Comparison of ENCODE assay signal across 26 cellular contexts in genomic region chr4:2049381-2049780, GRCh38. TPM values are rescaled to one million over a fixed set of nuclear protein-coding genes. Genes with fewer than 3 reads are reported as not detected.
"Had no signal": no experiment of that assay in that cellular context is flagged by ENCODE, and none has a peak within 500 bp of the region (broad histone marks: within the 10 kb centered on the region; RNA-seq: fewer than 3 reads in every experiment).

No MANE protein-coding gene starts in this region.

- DNase-seq: activated CD4-positive, alpha-beta memory T cell treated with anti-CD3 and anti-CD28 coated beads, Interleukin-2, amount 10 ng/mL, durations not matched to agents 7 days and 5 days; activated CD4-positive, alpha-beta T cell treated with anti-CD3 and anti-CD28 coated beads for 1 hour; activated CD4-positive, CD25-positive, alpha-beta regulatory T cell; activated CD8-positive, alpha-beta memory T cell treated with anti-CD3 and anti-CD28 coated beads for 24 hours; activated CD8-positive, alpha-beta memory T cell treated with anti-CD3 and anti-CD28 coated beads, Interleukin-2, amount 10 ng/mL, durations not matched to agents 7 days and 5 days; activated CD8-positive, alpha-beta memory T cell treated with anti-CD3 and anti-CD28 coated beads, Interleukin-2, amount 50 U/mL, for 48 hours; activated gamma-delta T cell; activated naive CD4-positive, alpha-beta T cell treated with Interleukin-2 at 50 U/mL for 16 hours; activated naive CD8-positive, alpha-beta T cell treated with anti-CD3 and anti-CD28 coated beads, Interleukin-2, amount 10 ng/mL, durations not matched to agents 7 days and 5 days; amygdala; MM.1S; MV-4-11; NCI-H1105; NCI-H1436; NCI-H1694; NCI-H1930; NCI-H2081 treated with DMSO at 0.1 percent for 48 hours; NCI-H524 treated with DMSO at 0.1 percent for 48 hours; SHP77; SJCRH30; T1000; WERI-Rb-1 had no signal

- H3K4me1 Mint-ChIP-seq: activated CD4-positive, alpha-beta memory T cell treated with anti-CD3 and anti-CD28 coated beads, Interleukin-2, amount 10 ng/mL, durations not matched to agents 7 days and 5 days; activated CD8-positive, alpha-beta memory T cell treated with anti-CD3 and anti-CD28 coated beads, Interleukin-2, amount 10 ng/mL, durations not matched to agents 7 days and 5 days; activated naive CD4-positive, alpha-beta T cell treated with anti-CD3 and anti-CD28 coated beads, Interleukin-2, amount 50 U/mL, for 24 hours; activated naive CD8-positive, alpha-beta T cell treated with anti-CD3 and anti-CD28 coated beads, Interleukin-2, amount 10 ng/mL, durations not matched to agents 7 days and 5 days had no signal

- H3K9me3 Mint-ChIP-seq: activated CD4-positive, alpha-beta memory T cell treated with anti-CD3 and anti-CD28 coated beads, Interleukin-2, amount 10 ng/mL, durations not matched to agents 7 days and 5 days; activated naive CD4-positive, alpha-beta T cell treated with anti-CD3 and anti-CD28 coated beads, Interleukin-2, amount 50 U/mL, for 24 hours; activated naive CD8-positive, alpha-beta T cell treated with anti-CD3 and anti-CD28 coated beads, Interleukin-2, amount 10 ng/mL, durations not matched to agents 7 days and 5 days had no signal

- H3K36me3 Mint-ChIP-seq: activated CD8-positive, alpha-beta memory T cell treated with anti-CD3 and anti-CD28 coated beads, Interleukin-2, amount 10 ng/mL, durations not matched to agents 7 days and 5 days; activated naive CD4-positive, alpha-beta T cell treated with anti-CD3 and anti-CD28 coated beads, Interleukin-2, amount 50 U/mL, for 24 hours; activated naive CD8-positive, alpha-beta T cell treated with anti-CD3 and anti-CD28 coated beads, Interleukin-2, amount 10 ng/mL, durations not matched to agents 7 days and 5 days had no signal

- ATAC-seq: activated CD8-positive, alpha-beta memory T cell treated with anti-CD3 and anti-CD28 coated beads, Interleukin-2, amount 10 ng/mL, durations not matched to agents 7 days and 5 days; Panc1 had no signal

- H3K4me3 Mint-ChIP-seq: activated CD4-positive, alpha-beta memory T cell treated with anti-CD3 and anti-CD28 coated beads, Interleukin-2, amount 10 ng/mL, durations not matched to agents 7 days and 5 days; activated CD8-positive, alpha-beta memory T cell treated with anti-CD3 and anti-CD28 coated beads, Interleukin-2, amount 10 ng/mL, durations not matched to agents 7 days and 5 days; activated naive CD4-positive, alpha-beta T cell treated with anti-CD3 and anti-CD28 coated beads, Interleukin-2, amount 50 U/mL, for 24 hours; activated naive CD8-positive, alpha-beta T cell treated with anti-CD3 and anti-CD28 coated beads, Interleukin-2, amount 10 ng/mL, durations not matched to agents 7 days and 5 days had no signal

- H3K27ac Mint-ChIP-seq: activated CD4-positive, alpha-beta memory T cell treated with anti-CD3 and anti-CD28 coated beads, Interleukin-2, amount 10 ng/mL, durations not matched to agents 7 days and 5 days; activated CD8-positive, alpha-beta memory T cell treated with anti-CD3 and anti-CD28 coated beads, Interleukin-2, amount 10 ng/mL, durations not matched to agents 7 days and 5 days; activated naive CD4-positive, alpha-beta T cell treated with anti-CD3 and anti-CD28 coated beads, Interleukin-2, amount 50 U/mL, for 24 hours; activated naive CD8-positive, alpha-beta T cell treated with anti-CD3 and anti-CD28 coated beads, Interleukin-2, amount 10 ng/mL, durations not matched to agents 7 days and 5 days had no signal

RNA-seq across cellular contexts. Expression of gene NAT8L, which starts 9.7 kb away (rescaled TPM):
- total RNA-seq: ascending aorta, RPMI7951 had no signal
